8 cellular contexts compared by ENCODE assay signal in the genomic region with DNA sequence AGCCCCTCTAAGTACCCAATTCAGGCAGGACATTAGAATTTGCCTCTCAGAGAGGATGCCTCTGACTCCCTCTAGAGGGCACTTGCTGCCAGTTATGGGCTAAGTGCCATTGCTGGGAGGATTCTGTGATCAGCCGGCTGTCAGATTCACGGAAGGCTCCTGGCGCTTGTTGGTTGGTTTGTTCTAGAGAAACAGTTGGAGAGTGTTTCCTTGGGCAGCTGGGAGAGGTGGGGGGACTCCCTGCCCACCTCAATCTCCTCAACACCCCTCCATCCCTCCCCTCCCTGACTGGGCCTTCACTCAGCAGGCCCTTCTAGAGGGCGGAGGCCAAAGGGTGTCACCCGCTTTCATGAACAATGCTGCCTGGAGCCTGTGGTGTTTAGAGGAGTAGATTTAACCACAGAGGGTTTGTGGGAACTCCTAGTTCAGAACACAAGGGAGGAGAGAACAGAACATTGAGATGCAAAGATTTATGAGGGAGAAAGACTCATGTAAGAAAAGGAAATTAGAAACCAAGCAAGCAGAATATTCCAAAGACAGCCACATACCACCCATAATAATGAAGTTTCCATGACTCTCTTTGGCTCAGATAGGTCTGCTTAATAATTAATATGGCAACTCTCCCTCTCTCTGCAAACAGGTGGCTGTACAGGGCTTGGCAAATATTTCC. TPM values are rescaled to one million over a fixed set of nuclear protein-coding genes. Genes with fewer than 3 reads are reported as not detected.
DNase-seq lines count a peak whose midpoint lies in the region; ATAC-seq and TF ChIP-seq lines count a peak whose summit lies in the region.

No MANE protein-coding gene starts in this region.

- no peak overlapping the region for H4K91ac ChIP-seq in IMR-90 (ENCODE audit: insufficient read depth, low read depth, low read length)

- no peak overlapping the region for H2BK20ac ChIP-seq in IMR-90 (ENCODE audit: low read depth, low read length)

- BruUV-seq in IMR-90 (replicated peaks; lab: Mats Ljungman, UMichigan) = no TSS peak

- no peak overlapping the region for H2BK120ac ChIP-seq in IMR-90 (ENCODE audit: low read depth, low read length)

- H3K4me1 ChIP-seq in IMR-90 (ENCODE audit: control insufficient read depth, insufficient read depth, low read length) = no peaks in the 10 kb centered on the region
- H3K4me1 ChIP-seq in neutrophil (ENCODE audit: control insufficient read depth in 1 of 2, insufficient read depth in 1 of 2, low read depth in 1 of 2, low read length in 1 of 2) = no peaks in the 10 kb centered on the region
- H3K4me1 ChIP-seq in testis = no peaks in the 10 kb centered on the region

- H3K79me1 ChIP-seq in IMR-90 (ENCODE audit: low read depth in 1 of 2, low read length in 2 of 2) = no peaks in the 10 kb centered on the region

- no peak overlapping the region for H3K14ac ChIP-seq in IMR-90 (replicated peaks; ENCODE audit: low read depth, low read length)

- peaks cover 4% of the 10 kb centered on the region for H3K27me3 ChIP-seq in IMR-90 (ENCODE audit: control insufficient read depth, insufficient read depth, low read length)
- H3K27me3 ChIP-seq in neutrophil = peaks cover 34% of the 10 kb centered on the region
- no peaks in the 10 kb centered on the region for H3K27me3 ChIP-seq in testis

- DNase-seq in DMS153 treated with DMSO at 0.1 percent for 48 hours (lab: John Stamatoyannopoulos, UW; ENCODE audit: unreplicated experiment) (peak; percentile 96), IMR-90 (peak; percentile 64), RPMI7951 (ENCODE audit: low read depth) (peak; percentile 60), fibroblast of the conjunctiva (ENCODE audit: low read depth) (peak; percentile 40), testis (peak; percentile 69)
- DNase-seq in activated T-helper 9 cell treated with anti-CD3 and anti-CD28 coated beads, Interleukin-2, amount 50 U/mL, for 16 hours (ENCODE audit: low read depth) = peak; percentile 23

- CTCF ChIA-PET in IMR-90 (lab: Yijun Ruan, JAX) = no interaction called here

- H3K23ac ChIP-seq in IMR-90 (ENCODE audit: low read depth, low read length) = no peak overlapping the region

- no peak overlapping the region for H3K9ac ChIP-seq in IMR-90 (ENCODE audit: low read depth, low read length)

- ATAC-seq in IMR-90 (ENCODE audit: low read depth) (peak; percentile 91), HG02759 (IDR thresholded peaks at IDR 0.05; ENCODE audit: unreplicated experiment) (no peak)

- no peak overlapping the region for H4K5ac ChIP-seq in IMR-90 (ENCODE audit: low read depth, low read length)

- H3K18ac ChIP-seq in IMR-90 (ENCODE audit: low read depth, low read length) = no peak overlapping the region

- H3K4ac ChIP-seq in IMR-90 (ENCODE audit: low read depth, low read length) = no peak overlapping the region

- TF ChIP-seq POLR2A in IMR-90 (IDR thresholded peaks at IDR 0.05; ENCODE audit: low read depth, low read length) (no peak), testis (IDR thresholded peaks at IDR 0.05) (no peak)

- H4K20me1 ChIP-seq in IMR-90 (ENCODE audit: insufficient read depth, low read length) = no peaks in the 10 kb centered on the region

- dilution Hi-C loops in IMR-90 (cut with HindIII; ENCODE audit: low sequenced_read_pairs, unreplicated experiment) = no loop called here

- TF ChIP-seq RAD21 in IMR-90 (IDR thresholded peaks at IDR 0.05; ENCODE audit: low read length) = peak; percentile 72

- POLR2A ChIA-PET in IMR-90 (lab: Charles Lee; ENCODE audit: unreplicated experiment) = no interaction called here

- H3K27ac ChIP-seq in IMR-90 (ENCODE audit: insufficient read depth, low read length) = no peak overlapping the region
- no peak overlapping the region for H3K27ac ChIP-seq in neutrophil
- H3K27ac ChIP-seq in testis = no peak overlapping the region

- no peak overlapping the region for H2AK5ac ChIP-seq in IMR-90 (ENCODE audit: low read depth, low read length)

- H3K4me3 ChIP-seq in IMR-90 (ENCODE audit: insufficient read depth, low read depth, low read length) (no peak overlapping the region), neutrophil (ENCODE audit: low read depth in 1 of 2, low read length in 1 of 2) (no peak overlapping the region), testis (no peak overlapping the region)

- no peak overlapping the region for H3K4me2 ChIP-seq in IMR-90 (ENCODE audit: low read depth, low read length)

- in situ Hi-C loops in IMR-90 (cut with MboI; ENCODE audit: low sequenced_read_pairs) = loop anchor here (5.0 kb wide), 1 partner anchor 208 kb away; no protein-coding TSS in a partner anchor

- TF ChIP-seq CTCF in IMR-90 (conservative IDR thresholded peaks at IDR 0.05; ENCODE audit: low read depth, low read length) (peak; percentile 85), neutrophil (IDR thresholded peaks at IDR 0.05) (peak; percentile 70), testis (IDR thresholded peaks at IDR 0.05) (peak; percentile 23 to 69 (median 30))

- no peaks in the 10 kb centered on the region for H3K9me3 ChIP-seq in IMR-90 (ENCODE audit: control insufficient read depth, insufficient read depth, low read length)
- no peaks in the 10 kb centered on the region for H3K9me3 ChIP-seq in neutrophil
- H3K9me3 ChIP-seq in testis = no peaks in the 10 kb centered on the region

- no peak overlapping the region for H2BK5ac ChIP-seq in IMR-90 (ENCODE audit: low read depth, low read length, poor library complexity, severe bottlenecking)

- H2BK15ac ChIP-seq in IMR-90 (ENCODE audit: low read depth, low read length) = no peak overlapping the region

- H2AK9ac ChIP-seq in IMR-90 (replicated peaks; ENCODE audit: low read depth, low read length, poor library complexity) = no peak overlapping the region

- H3K9me1 ChIP-seq in IMR-90 (ENCODE audit: insufficient read depth, low read length) = no peaks in the 10 kb centered on the region

- WGBS in IMR-90 (ENCODE audit: extremely low coverage in 2 of 2, insufficient read length in 1 of 2), 2 experiments = no CpG with 5 or more reads among the region's 5 CpGs
- 47 to 54% methylated on average over 5 of the region's 5 CpGs for WGBS in testis, 2 donors

- H3K56ac ChIP-seq in IMR-90 (ENCODE audit: extremely low read depth, insufficient read depth, low read length) = no peak overlapping the region

- intact Hi-C loops in IMR-90 (cut with micrococcal nuclease) = loop anchor here (1.0 to 2.0 kb wide), 3 partner anchors 60 to 205 kb away; no protein-coding TSS in a partner anchor
- intact Hi-C loops in testis (cut with DNase I; ENCODE audit: low total_unique reads) = no loop called here

- H4K8ac ChIP-seq in IMR-90 (ENCODE audit: low read depth in 2 of 2, low read length in 2 of 2) = no peak overlapping the region

- H2AFZ ChIP-seq in IMR-90 (replicated peaks; ENCODE audit: low read length, poor library complexity) = peak overlapping the region; percentile 78

- H3K36me3 ChIP-seq in IMR-90 (ENCODE audit: control insufficient read depth, insufficient read depth, low read length) (no peaks in the 10 kb centered on the region), neutrophil (no peaks in the 10 kb centered on the region), testis (ENCODE audit: low read depth, missing control alignments) (no peaks in the 10 kb centered on the region)

TF ChIP-seq in IMR-90, 13 proteins besides CTCF, POLR2A, EP300 and RAD21:
- TF ChIP-seq SMC3 (IDR thresholded peaks at IDR 0.05; ENCODE audit: low read depth, low read length) (peak; percentile 61), MAFK (IDR thresholded peaks at IDR 0.05; ENCODE audit: low read depth, low read length) (no peak)

RNA-seq across cellular contexts. Expression of a gene that starts 29.9 kb away (rescaled TPM):
- total RNA-seq in IMR-90 (2012; rRNA removed) = 2.5 and 3.6 TPM in 2 replicates
- polyA plus RNA-seq in IMR-90 (2012; rRNA removed) = 8.2 and 8.8 TPM in 2 replicates
- polyA plus RNA-seq in IMR-90 (2012; cell fraction: cytosol; rRNA removed) = 1.7 and 2.4 TPM in 2 replicates
- polyA plus RNA-seq in IMR-90 (2012; cell fraction: nucleus; rRNA removed; ENCODE audit: low replicate concordance) = 19.7 and 47.1 TPM in 2 replicates
- 5.7 and 7.9 TPM in 2 replicates for total RNA-seq in RPMI7951 (2014; rRNA removed; shearing (Covaris generic))
- total RNA-seq in testis = 10 to 100 TPM; 12.0 to 25.4 TPM
- polyA plus RNA-seq in testis (ENCODE audit: insufficient read depth, low read depth, low replicate concordance) = 21.6 TPM

Comparison
In these comparisons a context has a peak if more than half of its experiments do, and no peak if none do; other contexts are left out.
1. DNase-seq: peak in every context shown above with its lines; median percentile 96 in DMS153 treated with DMSO at 0.1 percent for 48 hours; 69 in testis; 64 in IMR-90; 60 in RPMI7951; 40 in fibroblast of the conjunctiva; 23 in activated T-helper 9 cell treated with anti-CD3 and anti-CD28 coated beads, Interleukin-2, amount 50 U/mL, for 16 hours.
2. CTCF ChIP-seq: peak in every context shown above with its lines; median percentile 85 in IMR-90; 70 in neutrophil; 30 in testis.